1 cellular context compared by ENCODE assay signal in the genomic region with DNA sequence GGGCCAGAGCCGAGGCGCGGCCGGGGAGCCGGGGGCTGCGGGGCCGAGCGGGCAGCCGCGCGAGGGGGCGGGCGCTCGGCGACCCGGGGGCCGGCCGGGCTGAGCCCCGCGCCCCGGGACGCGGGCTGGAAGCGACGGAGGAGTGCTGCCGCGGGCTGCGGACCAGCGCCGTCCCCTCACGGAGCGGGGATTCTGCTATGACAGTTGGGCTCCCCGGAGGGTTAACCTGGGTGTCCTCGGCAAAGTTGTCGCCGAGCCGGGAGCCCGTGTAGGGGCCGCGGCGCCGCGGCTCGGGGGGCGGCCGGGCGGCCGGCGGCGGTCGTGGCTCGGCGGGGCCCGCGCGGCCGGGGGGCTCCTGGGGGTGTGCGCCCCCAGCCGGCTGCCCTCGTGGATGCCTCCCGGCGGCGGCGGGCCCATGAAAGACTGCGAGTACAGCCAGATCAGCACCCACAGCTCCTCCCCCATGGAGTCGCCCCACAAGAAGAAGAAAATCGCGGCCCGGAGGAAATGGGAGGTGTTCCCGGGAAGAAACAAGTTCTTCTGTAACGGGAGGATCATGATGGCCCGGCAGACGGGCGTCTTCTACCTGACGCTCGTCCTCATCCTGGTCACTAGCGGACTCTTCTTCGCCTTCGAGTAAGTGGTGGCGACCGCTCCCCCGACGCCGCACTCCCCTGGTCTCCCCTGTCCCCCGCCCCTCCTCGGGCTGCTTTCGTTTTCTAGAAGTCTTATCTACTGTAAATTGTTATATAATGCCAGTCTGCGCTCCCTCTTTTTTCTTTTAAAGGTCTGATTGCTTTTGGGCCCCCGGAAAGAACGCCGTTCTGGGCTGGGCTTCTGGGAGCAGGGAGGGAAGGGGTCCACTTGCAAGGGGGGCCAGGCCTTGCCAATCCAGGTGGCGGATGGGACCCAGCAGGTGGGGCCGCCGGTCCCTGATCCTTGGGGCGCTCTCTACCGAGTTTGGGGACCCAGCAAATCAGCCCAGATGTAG.
TF ChIP-seq lines count a peak whose summit lies in the region.

No MANE protein-coding gene starts in this region.

TF ChIP-seq in liver, 16 proteins besides CTCF, POLR2A, EP300 and RAD21:
- TF ChIP-seq GABPA (IDR thresholded peaks at IDR 0.05 in 1 of 2, conservative IDR thresholded peaks at IDR 0.05 in 1 of 2), result no peak
- TF ChIP-seq MAX (IDR thresholded peaks at IDR 0.05), result no peak
- TF ChIP-seq NR2F2 (IDR thresholded peaks at IDR 0.05), result no peak
